In the genomic region with DNA sequence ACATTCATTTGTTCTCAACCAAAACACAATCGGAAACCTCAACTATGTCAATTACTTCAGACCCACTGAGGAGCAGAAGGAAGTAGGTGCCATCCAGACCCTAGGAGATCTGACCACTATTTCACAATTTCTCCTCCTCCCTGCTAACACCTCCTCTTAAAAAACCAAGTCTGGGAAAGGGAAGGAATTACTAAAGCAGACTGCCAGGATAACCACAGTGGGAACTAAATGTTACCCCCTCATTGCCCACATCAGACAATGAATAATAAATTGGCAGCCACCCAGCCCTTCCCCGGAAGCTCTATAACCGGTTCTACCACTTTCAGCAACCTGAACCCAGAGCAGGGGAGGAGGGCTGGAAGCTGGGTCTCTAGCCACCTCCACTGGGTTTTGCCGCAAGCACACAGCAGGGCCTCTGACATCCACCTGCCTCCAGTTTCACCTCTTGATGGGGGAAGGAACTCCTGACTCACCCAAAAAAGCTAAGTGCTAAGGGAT, we compare ENCODE assay signal across 9 cellular contexts. TPM values are rescaled to one million over a fixed set of nuclear protein-coding genes. Genes with fewer than 3 reads are reported as not detected.
DNase-seq lines count a peak whose midpoint lies in the region; ATAC-seq, FAIRE-seq and TF ChIP-seq lines count a peak whose summit lies in the region.
"Had no signal": no experiment of that assay in that cellular context is flagged by ENCODE, and none has a peak within 500 bp of the region (broad histone marks: within the 10 kb centered on the region; RNA-seq: fewer than 3 reads in every experiment).

No MANE protein-coding gene starts in this region.

- no peak overlapping the region for H2AFZ ChIP-seq in OCI-LY7 (ENCODE audit: low read length)

- intact Hi-C loops in OCI-LY7 (cut with micrococcal nuclease; ENCODE audit: unreplicated experiment), result loop anchor here (10.0 kb wide), 1 partner anchor 273 kb away; no protein-coding TSS in a partner anchor
- intact Hi-C loops in kidney (cut with DNase I), result no loop called here

- DNase-seq in HS-27A (ENCODE audit: low read depth) (peak; percentile 35), OCI-LY7 (ENCODE audit: low spot score) (peak; percentile 19), kidney (peak; percentile 88), COLO829 (ENCODE audit: low spot score) (no peak)
- peak; percentile 84 for DNase-seq in activated effector memory CD4-positive, alpha-beta T cell treated with anti-CD3 and anti-CD28 coated beads, Interleukin-2, amount 50 U/mL, for 16 hours
- DNase-seq in stimulated activated CD8-positive, alpha-beta memory T cell treated with anti-CD3 and anti-CD28 coated beads, Interleukin-4, amount 100 ng/mL, for 4 hours (ENCODE audit: low read depth in 2 of 2, low spot score in 1 of 2), result peak; percentile 44 to 65

- H3K4me3 ChIP-seq in OCI-LY7 (ENCODE audit: low read depth, low read length, poor library complexity, severe bottlenecking) (no peak overlapping the region), kidney (ENCODE audit: low read length in 2 of 2) (peak overlapping the region in 1 of 2 donors; percentile 16)

- H3K79me2 ChIP-seq in OCI-LY7 (ENCODE audit: insufficient read depth, low read depth, low read length), result no peaks in the 10 kb centered on the region

- H3K27ac ChIP-seq in OCI-LY7 (ENCODE audit: low read depth, low read length, poor library complexity, severe bottlenecking), result no peak overlapping the region
- peak overlapping the region; percentile 80 to 84 for H3K27ac ChIP-seq in kidney (ENCODE audit: low read depth in 2 of 2, low read length in 2 of 2)

- peak overlapping the region; percentile 34; the same call in 1 of the 2 replicates for H3K4me2 ChIP-seq in OCI-LY7 (ENCODE audit: low read length)

- POLR2A ChIA-PET in OCI-LY7 (lab: Charles Lee), result interaction anchor here (0.6 to 2.5 kb wide), 3 partner anchors 14 to 141 kb away, joined by 6 to 8 read pairs (median 7); no protein-coding TSS in a partner anchor

- H3K4me1 ChIP-seq in OCI-LY7 (ENCODE audit: insufficient read depth, low read length, poor library complexity, severe bottlenecking), result peaks cover 26% of the 10 kb centered on the region
- H3K4me1 ChIP-seq in kidney (ENCODE audit: control insufficient read depth in 1 of 2, insufficient read depth in 1 of 2, low read depth in 1 of 2, low read length in 2 of 2), result peaks cover 26 to 34% of the 10 kb centered on the region in 2 donors

- H3K9ac ChIP-seq in kidney (ENCODE audit: low read length in 2 of 2), result peak overlapping the region; percentile 37 to 48

- no peaks in the 10 kb centered on the region; the same call in 1 of the 2 replicates for H4K20me1 ChIP-seq in OCI-LY7 (ENCODE audit: insufficient read depth, low read length)

- no peak for FAIRE-seq in kidney (lab: Jason Lieb, UNC)

- H3K9me3 ChIP-seq in OCI-LY7 (ENCODE audit: low read length) (no peaks in the 10 kb centered on the region), kidney (ENCODE audit: control insufficient read depth in 1 of 2, low read length in 2 of 2) (no peaks in the 10 kb centered on the region)

- no peaks in the 10 kb centered on the region for H3K9me2 ChIP-seq in OCI-LY7 (ENCODE audit: insufficient read depth, low read length)

- no TSS peak for BruUV-seq in OCI-LY7 (replicated peaks; lab: Mats Ljungman, UMichigan)

- H3K36me3 ChIP-seq in OCI-LY7 (ENCODE audit: insufficient read depth, low read length) (no peaks in the 10 kb centered on the region), kidney (ENCODE audit: control insufficient read depth in 1 of 2, insufficient read depth in 2 of 2, low read length in 2 of 2) (no peaks in the 10 kb centered on the region)

- TF ChIP-seq CTCF in OCI-LY7 (conservative IDR thresholded peaks at IDR 0.05; ENCODE audit: low read length) (no peak), kidney (IDR thresholded peaks at IDR 0.05; ENCODE audit: borderline replicate concordance, extremely low read depth, insufficient read depth) (no peak)

- no peak for ATAC-seq in HG02571 (IDR thresholded peaks at IDR 0.05; ENCODE audit: unreplicated experiment)
- no peak for ATAC-seq in GM18909 (IDR thresholded peaks at IDR 0.05; ENCODE audit: poor library complexity, unreplicated experiment)

- CTCF ChIA-PET in OCI-LY7 (lab: Charles Lee; ENCODE audit: unreplicated experiment), result no interaction called here

RNA-seq across cellular contexts. Expression of gene C15orf62, which starts 17.6 kb away (rescaled TPM):
- total RNA-seq in OCI-LY7 (2014; rRNA removed; shearing (Covaris generic)), result 4.0 and 4.7 TPM in 2 replicates
- total RNA-seq in OCI-LY7 (2022), result 2.4 and 2.7 TPM in 2 replicates
- 1.4 TPM for total RNA-seq in kidney
- polyA plus RNA-seq in kidney (ENCODE audit: insufficient read depth, low read depth, low replicate concordance), result 0.47 TPM
- total RNA-seq: SK-MEL-5 had no signal

RNA-seq across cellular contexts. Expression of gene ZFYVE19, which starts 19.5 kb away (rescaled TPM):
- total RNA-seq in OCI-LY7 (2014; rRNA removed; shearing (Covaris generic)), result 24.3 and 29.3 TPM in 2 replicates
- total RNA-seq in OCI-LY7 (2022), result 18.8 and 22.8 TPM in 2 replicates
- 18.7 TPM for total RNA-seq in kidney
- polyA plus RNA-seq in kidney (ENCODE audit: insufficient read depth, low read depth, low replicate concordance), result 37.5 TPM

RNA-seq across cellular contexts. Expression of gene DNAJC17, which starts 19.9 kb away (rescaled TPM):
- 24.2 and 39.2 TPM in 2 replicates for total RNA-seq in OCI-LY7 (2014; rRNA removed; shearing (Covaris generic))
- total RNA-seq in OCI-LY7 (2022) (38.8 and 39.9 TPM in 2 replicates), kidney (41.6 TPM)
- polyA plus RNA-seq in kidney (ENCODE audit: insufficient read depth, low read depth, low replicate concordance), result 56.7 TPM

RNA-seq across cellular contexts. Expression of gene GCHFR, which starts 23.5 kb away (rescaled TPM):
- total RNA-seq in OCI-LY7 (2014; rRNA removed; shearing (Covaris generic)), result 97.4 and 113 TPM in 2 replicates
- total RNA-seq in OCI-LY7 (2022) (66.0 and 75.7 TPM in 2 replicates), kidney (15.4 TPM)
- polyA plus RNA-seq in kidney (ENCODE audit: insufficient read depth, low read depth, low replicate concordance), result 145 TPM

RNA-seq across cellular contexts. Expression of gene RMDN3, which starts 32.3 kb away (rescaled TPM):
- 10.7 and 14.9 TPM in 2 replicates for total RNA-seq in OCI-LY7 (2014; rRNA removed; shearing (Covaris generic))
- 21.5 and 23.7 TPM in 2 replicates for total RNA-seq in OCI-LY7 (2022)
- 38.2 TPM for total RNA-seq in kidney
- 34.9 TPM for polyA plus RNA-seq in kidney (ENCODE audit: insufficient read depth, low read depth, low replicate concordance)
